8 cellular contexts compared by ENCODE assay signal in the genomic region with DNA sequence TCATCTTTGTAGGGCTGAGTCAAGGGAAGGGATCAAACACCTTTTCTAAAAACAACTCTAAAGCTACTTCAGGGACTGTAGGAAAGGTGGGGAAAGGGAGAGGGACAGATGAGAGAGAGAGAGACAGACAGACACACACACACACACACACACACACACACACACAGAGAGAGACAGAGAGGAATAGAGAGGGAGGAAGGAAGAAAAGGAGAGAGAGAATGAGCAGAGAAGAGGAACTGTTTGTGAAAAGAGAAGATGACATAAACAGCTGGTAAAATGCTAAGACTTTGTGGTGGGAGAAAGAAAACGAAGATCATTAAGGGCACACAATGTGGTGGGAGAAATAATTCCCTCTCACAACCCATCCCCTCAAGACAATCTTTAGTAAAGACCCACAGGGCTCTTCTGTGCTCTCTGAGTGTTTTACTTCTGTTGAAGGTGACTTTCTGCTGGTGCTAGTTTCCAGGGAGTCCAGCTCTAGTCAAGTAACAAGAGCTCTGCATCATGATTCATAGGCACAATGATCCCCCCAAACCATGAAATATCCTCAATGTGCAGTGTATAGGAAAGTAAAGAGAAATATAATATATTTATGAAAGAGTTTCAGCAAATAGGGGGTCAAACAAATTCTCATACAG.
DNase-seq lines count a peak whose midpoint lies in the region; ATAC-seq lines count a peak whose summit lies in the region.
"Had no signal": no experiment of that assay in that cellular context is flagged by ENCODE, and none has a peak within 500 bp of the region (broad histone marks: within the 10 kb centered on the region; RNA-seq: fewer than 3 reads in every experiment).

No MANE protein-coding gene starts in this region.

- H3K9me3 Mint-ChIP-seq in central memory CD8-positive, alpha-beta T cell = no peaks in the 10 kb centered on the region

- no peaks in the 10 kb centered on the region for H3K36me3 Mint-ChIP-seq in central memory CD8-positive, alpha-beta T cell (ENCODE audit: insufficient read depth)

- no peak overlapping the region for H3K4me3 Mint-ChIP-seq in central memory CD8-positive, alpha-beta T cell

- DNase-seq in EH (ENCODE audit: low read depth) = peak; percentile 59
- peak; percentile 60 for DNase-seq in MV-4-11 (lab: John Stamatoyannopoulos, UW)
- no peak for DNase-seq in central memory CD8-positive, alpha-beta T cell (ENCODE audit: low spot score in 2 of 2)
- no peak for DNase-seq in H7
- DNase-seq: NCI-H774 had no signal

- peak overlapping the region; percentile 71 for H3K9ac ChIP-seq in skeletal muscle satellite cell (ENCODE audit: low read depth, low read length)

- no peak overlapping the region for H3K4me3 ChIP-seq in skeletal muscle satellite cell (ENCODE audit: low read length)
- H3K4me3 ChIP-seq in H7 (ENCODE audit: insufficient read depth, low read depth, low read length) = no peak overlapping the region

- peak overlapping the region; percentile 6 for H3K27ac Mint-ChIP-seq in central memory CD8-positive, alpha-beta T cell (ENCODE audit: low read depth)

- H3K27me3 Mint-ChIP-seq in central memory CD8-positive, alpha-beta T cell = no peaks in the 10 kb centered on the region

- ATAC-seq in central memory CD8-positive, alpha-beta T cell (replicated peaks; ENCODE audit: extremely low read depth, poor library complexity, severe bottlenecking) = no peak
- no peak for ATAC-seq in GM18867 (IDR thresholded peaks at IDR 0.05; ENCODE audit: unreplicated experiment)
- no peak for ATAC-seq in HG02610 (IDR thresholded peaks at IDR 0.05; ENCODE audit: unreplicated experiment)

- H3K36me3 ChIP-seq in skeletal muscle satellite cell (ENCODE audit: insufficient read depth, low read length) (peaks cover 4% of the 10 kb centered on the region), H7 (replicated peaks; ENCODE audit: control insufficient read depth, insufficient read depth, low read length) (no peaks in the 10 kb centered on the region)

- peaks cover 86% of the 10 kb centered on the region for H3K4me1 ChIP-seq in skeletal muscle satellite cell (ENCODE audit: control insufficient read depth, insufficient read depth, low read length)

- peaks cover 49% of the 10 kb centered on the region for H3K4me1 Mint-ChIP-seq in central memory CD8-positive, alpha-beta T cell

- H3K27me3 ChIP-seq in skeletal muscle satellite cell (ENCODE audit: control insufficient read depth, insufficient read depth, low read length) (no peaks in the 10 kb centered on the region), H7 (ENCODE audit: control insufficient read depth, insufficient read depth, low read length) (no peaks in the 10 kb centered on the region)

- H3K9me3 ChIP-seq in skeletal muscle satellite cell (replicated peaks; ENCODE audit: low read length) = no peaks in the 10 kb centered on the region

- H3K4me2 ChIP-seq in skeletal muscle satellite cell (ENCODE audit: low read length) = peak overlapping the region; percentile 20

Comparison
In these comparisons a context has a peak if more than half of its experiments do, and no peak if none do; other contexts are left out.
1. DNase-seq: peak in EH (single experiment) and MV-4-11 (single experiment); none in central memory CD8-positive, alpha-beta T cell (0 of 2) and H7 (single experiment).